ENCODE assay signal across 20 cellular contexts in genomic region chr5:1143670-1143951, GRCh38. TPM values are rescaled to one million over a fixed set of nuclear protein-coding genes. Genes with fewer than 3 reads are reported as not detected.
DNase-seq lines count a peak whose midpoint lies in the region; ATAC-seq and TF ChIP-seq lines count a peak whose summit lies in the region.
"Had no signal": no experiment of that assay in that cellular context is flagged by ENCODE, and none has a peak within 500 bp of the region (broad histone marks: within the 10 kb centered on the region; RNA-seq: fewer than 3 reads in every experiment).

No MANE protein-coding gene starts in this region.

- no peaks in the 10 kb centered on the region for H3K9me3 Mint-ChIP-seq in neural progenitor cell
- H3K9me3 Mint-ChIP-seq in progenitor cell of endocrine pancreas (ENCODE audit: low read depth) = no peaks in the 10 kb centered on the region
- H3K9me3 Mint-ChIP-seq: CD4-positive, alpha-beta memory T cell; HFFc6 had no signal

- H3K27me3 Mint-ChIP-seq in neural progenitor cell (ENCODE audit: insufficient read depth, low read depth) = peaks cover 3% of the 10 kb centered on the region
- peaks cover 12% of the 10 kb centered on the region for H3K27me3 Mint-ChIP-seq in progenitor cell of endocrine pancreas

- intact Hi-C loops in Right ventricle myocardium inferior (cut with DNase I) (no loop called here), cardiac septum (cut with DNase I) (no loop called here)

- no peaks in the 10 kb centered on the region for H3K36me3 ChIP-seq in neural progenitor cell

- TF ChIP-seq CTCF in RWPE1 (conservative IDR thresholded peaks at IDR 0.05; ENCODE audit: low read depth) = no peak
- no peak for TF ChIP-seq CTCF in neural progenitor cell (IDR thresholded peaks at IDR 0.05)
- TF ChIP-seq CTCF in progenitor cell of endocrine pancreas (IDR thresholded peaks at IDR 0.05; ENCODE audit: unreplicated experiment) = no peak

- H3K27ac ChIP-seq in RWPE1 (peak overlapping the region; percentile 70), neural progenitor cell (no peak overlapping the region)
- H3K27ac ChIP-seq: 22Rv1, A549, GM23248 had no signal

- no peaks in the 10 kb centered on the region for H3K79me2 ChIP-seq in neural progenitor cell (ENCODE audit: low read depth)

- no peak overlapping the region for H3K9ac ChIP-seq in neural progenitor cell
- H3K9ac ChIP-seq: GM23248 had no signal

- POLR2A ChIA-PET in RWPE1 (lab: Yijun Ruan, JAX; ENCODE audit: low non-redundant PET) = no interaction called here

- CTCF ChIA-PET in RWPE1 (lab: Yijun Ruan, JAX) = interaction anchor here (0.6 to 1.1 kb wide), 2 partner anchors 24 to 182 kb away, joined by 3 read pairs; no protein-coding TSS in a partner anchor

- no peaks in the 10 kb centered on the region for H3K9me3 ChIP-seq in neural progenitor cell (ENCODE audit: low read depth)
- H3K9me3 ChIP-seq: A549 had no signal

- no peak for ATAC-seq in Right ventricle myocardium inferior
- no peak for ATAC-seq in HG03039 (IDR thresholded peaks at IDR 0.05; ENCODE audit: unreplicated experiment)
- ATAC-seq: A549, HCT116 had no signal

- H3K4me1 Mint-ChIP-seq in neural progenitor cell = peaks cover 15% of the 10 kb centered on the region
- peaks cover 7% of the 10 kb centered on the region for H3K4me1 Mint-ChIP-seq in progenitor cell of endocrine pancreas (ENCODE audit: low read depth)
- H3K4me1 Mint-ChIP-seq: CD14-positive monocyte had no signal

- H3F3A ChIP-seq in neural progenitor cell (ENCODE audit: low read depth) = no peaks in the 10 kb centered on the region

- peak overlapping the region; percentile 37 for H3K27ac Mint-ChIP-seq in neural progenitor cell
- H3K27ac Mint-ChIP-seq in progenitor cell of endocrine pancreas = no peak overlapping the region
- H3K27ac Mint-ChIP-seq: CD14-positive monocyte; CD4-positive, alpha-beta memory T cell; HFFc6 had no signal

- DNase-seq in Right ventricle myocardium inferior (ENCODE audit: missing footprints) (peak; percentile 54), cardiac septum (ENCODE audit: low spot score) (no peak), RWPE1 (ENCODE audit: low spot score) (no peak), neural progenitor cell (ENCODE audit: low spot score) (no peak), progenitor cell of endocrine pancreas (ENCODE audit: low spot score, unreplicated experiment) (no peak)
- no peak for DNase-seq in stimulated activated naive CD4-positive, alpha-beta T cell treated with Interleukin-2 at 50 U/mL for 16 hours (lab: John Stamatoyannopoulos, UW)
- DNase-seq: AML-193; CD4-positive, alpha-beta memory T cell; DMS153; DMS79; GDM1; GM23248; H7; HFFc6 had no signal

- H3K27me3 ChIP-seq in neural progenitor cell = no peaks in the 10 kb centered on the region

- H3K4me3 ChIP-seq in neural progenitor cell = no peak overlapping the region
- H3K4me3 ChIP-seq: A549, GM23248 had no signal

- no peaks in the 10 kb centered on the region for H3K36me3 Mint-ChIP-seq in neural progenitor cell
- H3K36me3 Mint-ChIP-seq in progenitor cell of endocrine pancreas (ENCODE audit: insufficient read depth) = no peaks in the 10 kb centered on the region
- H3K36me3 Mint-ChIP-seq: CD14-positive monocyte; CD4-positive, alpha-beta memory T cell had no signal

- no peak overlapping the region for H3K4me2 ChIP-seq in neural progenitor cell
- H3K4me2 ChIP-seq: A549 had no signal

- no peak overlapping the region for H3K4me3 Mint-ChIP-seq in neural progenitor cell
- H3K4me3 Mint-ChIP-seq in progenitor cell of endocrine pancreas (ENCODE audit: low read depth) = no peak overlapping the region
- H3K4me3 Mint-ChIP-seq: CD14-positive monocyte; CD4-positive, alpha-beta memory T cell; HFFc6 had no signal

- H3K4me1 ChIP-seq in neural progenitor cell = no peaks in the 10 kb centered on the region

- H4K20me1 ChIP-seq in neural progenitor cell (ENCODE audit: low read depth) = no peaks in the 10 kb centered on the region

- no peak overlapping the region for H2AFZ ChIP-seq in neural progenitor cell (replicated peaks)
- H2AFZ ChIP-seq: GM23248 had no signal

RNA-seq across cellular contexts. Expression of gene SLC12A7, which starts 31.7 kb away (rescaled TPM):
- total RNA-seq in Right ventricle myocardium inferior = 179 TPM
- total RNA-seq in cardiac septum = 127 TPM
- total RNA-seq in neural progenitor cell (ENCODE audit: low replicate concordance) = 7.5 and 27.3 TPM in 2 replicates
- 76.3 and 80.8 TPM in 2 replicates for total RNA-seq in progenitor cell of endocrine pancreas

RNA-seq across cellular contexts. Expression of gene SLC6A19, which starts 57.8 kb away (rescaled TPM):
- total RNA-seq in Right ventricle myocardium inferior = not detected
- total RNA-seq in cardiac septum = 0.05 TPM
- not detected in 2 replicates for total RNA-seq in neural progenitor cell (ENCODE audit: low replicate concordance)
- total RNA-seq in progenitor cell of endocrine pancreas = 2.2 and 2.6 TPM in 2 replicates
- total RNA-seq: CD4-positive, alpha-beta memory T cell; Daoy; GM23248; HFFc6 had no signal
